16 cellular contexts compared by ENCODE assay signal in genomic region chr12:47768323-47768811, GRCh38. TPM values are rescaled to one million over a fixed set of nuclear protein-coding genes. Genes with fewer than 3 reads are reported as not detected.
DNase-seq lines count a peak whose midpoint lies in the region; ATAC-seq and TF ChIP-seq lines count a peak whose summit lies in the region.
"Had no signal": no experiment of that assay in that cellular context is flagged by ENCODE, and none has a peak within 500 bp of the region (broad histone marks: within the 10 kb centered on the region; RNA-seq: fewer than 3 reads in every experiment).

No MANE protein-coding gene starts in this region.

- no peak overlapping the region for H2BK15ac ChIP-seq in H9 (ENCODE audit: low read depth, low read length)

- H3K18ac ChIP-seq in H9 (ENCODE audit: insufficient read length, low read depth, low read length): no peak overlapping the region

- H3K36me3 ChIP-seq in NT2/D1 (ENCODE audit: insufficient read depth, insufficient read length, low read length) (no peaks in the 10 kb centered on the region), parathyroid adenoma (ENCODE audit: control insufficient read depth, insufficient read depth, low read length) (no peaks in the 10 kb centered on the region), heart right ventricle (no peaks in the 10 kb centered on the region)
- H3K36me3 ChIP-seq: neutrophil had no signal

- no peak overlapping the region for H2BK5ac ChIP-seq in H9 (ENCODE audit: insufficient read length, low read length)

- H3K79me2 ChIP-seq in H9 (ENCODE audit: insufficient read depth, low read length): no peaks in the 10 kb centered on the region
- peaks cover 4% of the 10 kb centered on the region for H3K79me2 ChIP-seq in parathyroid adenoma

- no peak overlapping the region for H3K9ac ChIP-seq in H9 (ENCODE audit: extremely low read depth, insufficient read length, low read length)
- H3K9ac ChIP-seq in NT2/D1 (ENCODE audit: insufficient read length, low read depth): no peak overlapping the region
- H3K9ac ChIP-seq in parathyroid adenoma: no peak overlapping the region

- no peak overlapping the region for H3K27ac Mint-ChIP-seq in H9
- no peak overlapping the region for H3K27ac Mint-ChIP-seq in activated T-helper 17 cell treated with anti-CD3 and anti-CD28 coated beads, Interleukin-2, amount 50 U/mL, for 72 hours
- H3K27ac Mint-ChIP-seq: activated naive CD4-positive, alpha-beta T cell treated with anti-CD3 and anti-CD28 coated beads, Interleukin-2, amount 10 ng/mL, durations not matched to agents 7 days and 5 days; CD4-positive, alpha-beta T cell had no signal

- no peak overlapping the region for H4K5ac ChIP-seq in H9 (ENCODE audit: insufficient read length, low read depth, low read length)

- no peak overlapping the region for H3T11ph ChIP-seq in H9 (ENCODE audit: low read length)

- ATAC-seq in activated T-helper 17 cell treated with anti-CD3 and anti-CD28 coated beads, Interleukin-2, amount 50 U/mL, for 72 hours (replicated peaks): no peak
- no peak for ATAC-seq in heart right ventricle

- H3K23me2 ChIP-seq in H9 (ENCODE audit: insufficient read length, low read depth, low read length, poor library complexity, severe bottlenecking): no peaks in the 10 kb centered on the region

- no peak overlapping the region for H3K14ac ChIP-seq in H9 (ENCODE audit: insufficient read depth, low read length)

- intact Hi-C loops in heart right ventricle (cut with DNase I): loop anchor here in 3 of 10 donors (2.0 to 5.0 kb wide), 2 partner anchors 51 to 52 kb away; no protein-coding TSS in a partner anchor

- no peak overlapping the region for H2AFZ ChIP-seq in H9 (ENCODE audit: low read length)
- H2AFZ ChIP-seq in parathyroid adenoma: no peak overlapping the region

- H3K4me3 Mint-ChIP-seq in H9: no peak overlapping the region
- H3K4me3 Mint-ChIP-seq in activated T-helper 17 cell treated with anti-CD3 and anti-CD28 coated beads, Interleukin-2, amount 50 U/mL, for 72 hours: no peak overlapping the region
- H3K4me3 Mint-ChIP-seq: activated naive CD4-positive, alpha-beta T cell treated with anti-CD3 and anti-CD28 coated beads, Interleukin-2, amount 10 ng/mL, durations not matched to agents 7 days and 5 days; CD4-positive, alpha-beta T cell; central memory CD8-positive, alpha-beta T cell had no signal

- no peak overlapping the region for H2BK12ac ChIP-seq in H9 (ENCODE audit: insufficient read length, low read depth, low read length)

- H3K27me3 ChIP-seq in H9 (ENCODE audit: insufficient read depth, low read length) (no peaks in the 10 kb centered on the region), NT2/D1 (ENCODE audit: insufficient read depth, insufficient read length) (peaks cover 14% of the 10 kb centered on the region), parathyroid adenoma (ENCODE audit: control insufficient read depth, insufficient read depth, low read length) (no peaks in the 10 kb centered on the region), heart right ventricle (no peaks in the 10 kb centered on the region)
- H3K27me3 ChIP-seq: neutrophil had no signal

- H3K9me3 ChIP-seq in H9 (ENCODE audit: control insufficient read depth, low read depth, low read length) (no peaks in the 10 kb centered on the region), NT2/D1 (ENCODE audit: insufficient read depth, low read length) (no peaks in the 10 kb centered on the region), parathyroid adenoma (ENCODE audit: control insufficient read depth, low read length) (no peaks in the 10 kb centered on the region), heart right ventricle (no peaks in the 10 kb centered on the region)
- H3K9me3 ChIP-seq: neutrophil had no signal

- H3K36me3 Mint-ChIP-seq in H9 (ENCODE audit: insufficient read depth in 1 of 3, low read depth in 3 of 3): no peaks in the 10 kb centered on the region; a peak in 1 of 7 replicates
- H3K36me3 Mint-ChIP-seq in activated T-helper 17 cell treated with anti-CD3 and anti-CD28 coated beads, Interleukin-2, amount 50 U/mL, for 72 hours (ENCODE audit: low read depth): no peaks in the 10 kb centered on the region
- H3K36me3 Mint-ChIP-seq: activated naive CD4-positive, alpha-beta T cell treated with anti-CD3 and anti-CD28 coated beads, Interleukin-2, amount 10 ng/mL, durations not matched to agents 7 days and 5 days had no signal

- no peaks in the 10 kb centered on the region for H3K9me3 Mint-ChIP-seq in H9
- no peaks in the 10 kb centered on the region for H3K9me3 Mint-ChIP-seq in activated T-helper 17 cell treated with anti-CD3 and anti-CD28 coated beads, Interleukin-2, amount 50 U/mL, for 72 hours
- H3K9me3 Mint-ChIP-seq: activated naive CD4-positive, alpha-beta T cell treated with anti-CD3 and anti-CD28 coated beads, Interleukin-2, amount 10 ng/mL, durations not matched to agents 7 days and 5 days; CD4-positive, alpha-beta T cell; central memory CD8-positive, alpha-beta T cell had no signal

- peak overlapping the region; percentile 27 for H3K4me2 ChIP-seq in H9 (ENCODE audit: insufficient read depth, insufficient read length, low read length)
- H3K4me2 ChIP-seq in parathyroid adenoma (ENCODE audit: low read length): peak overlapping the region; percentile 42

- no peak for DNase-seq in H9
- DNase-seq in NT2/D1 (ENCODE audit: low read depth, low spot score): peak; percentile 36
- DNase-seq in epithelial cell of prostate (ENCODE audit: low read depth, low spot score): no peak
- no peak for DNase-seq in DMS79 treated with DMSO at 0.1 percent for 48 hours (lab: John Stamatoyannopoulos, UW)
- DNase-seq in COLO668 (lab: John Stamatoyannopoulos, UW; ENCODE audit: unreplicated experiment): no peak
- DNase-seq in heart right ventricle: no peak
- DNase-seq: activated naive CD4-positive, alpha-beta T cell treated with anti-CD3 and anti-CD28 coated beads, Interleukin-2, amount 10 ng/mL, durations not matched to agents 7 days and 5 days; CD4-positive, alpha-beta T cell; NCI-H187; substantia nigra had no signal

- H3K4me1 ChIP-seq in H9 (ENCODE audit: insufficient read depth, low read length): peaks cover 6% of the 10 kb centered on the region
- H3K4me1 ChIP-seq in NT2/D1 (ENCODE audit: insufficient read depth, insufficient read length): peaks cover 17% of the 10 kb centered on the region
- peaks cover 18% of the 10 kb centered on the region for H3K4me1 ChIP-seq in parathyroid adenoma
- H3K4me1 ChIP-seq in heart right ventricle: peaks cover 0 to 55% (median 29%) of the 10 kb centered on the region in 9 donors

- no peak overlapping the region for H4K8ac ChIP-seq in H9 (replicated peaks; ENCODE audit: insufficient read length, low read depth, low read length)

- H3K56ac ChIP-seq in H9 (ENCODE audit: insufficient read length, low read depth, low read length): no peak overlapping the region

- H2BK20ac ChIP-seq in H9 (ENCODE audit: low read depth, low read length, poor library complexity, severe bottlenecking): no peak overlapping the region

- no peak overlapping the region for H3K23ac ChIP-seq in H9 (ENCODE audit: insufficient read length, low read depth, low read length)

- TF ChIP-seq CTCF in H9 (conservative IDR thresholded peaks at IDR 0.05) (no peak), parathyroid adenoma (IDR thresholded peaks at IDR 0.05) (no peak), heart right ventricle (IDR thresholded peaks at IDR 0.05) (no peak)

- WGBS in H9 (ENCODE audit: extremely low coverage, insufficient read length, low lambda C conversion rate): no CpG with 5 or more reads among the region's 2 CpGs
- 41 to 47% methylated on average over 2 of the region's 2 CpGs for WGBS in heart right ventricle, 2 donors

- no peak overlapping the region for H3K4ac ChIP-seq in H9 (ENCODE audit: low read depth, low read length)

- H4K20me1 ChIP-seq in H9 (ENCODE audit: control insufficient read depth, insufficient read depth, insufficient read length): peaks cover 3% of the 10 kb centered on the region

- H2AK5ac ChIP-seq in H9 (ENCODE audit: insufficient read length, low read length): no peak overlapping the region

- peaks cover 18 to 19% of the 10 kb centered on the region in 2 experiments for H3K4me1 Mint-ChIP-seq in H9
- H3K4me1 Mint-ChIP-seq in activated T-helper 17 cell treated with anti-CD3 and anti-CD28 coated beads, Interleukin-2, amount 50 U/mL, for 72 hours: no peaks in the 10 kb centered on the region

- H3K27me3 Mint-ChIP-seq in H9 (ENCODE audit: low read depth): peaks cover 5% of the 10 kb centered on the region; the same call in 1 of the 2 replicates
- H3K27me3 Mint-ChIP-seq in activated T-helper 17 cell treated with anti-CD3 and anti-CD28 coated beads, Interleukin-2, amount 50 U/mL, for 72 hours: no peaks in the 10 kb centered on the region
- H3K27me3 Mint-ChIP-seq: CD4-positive, alpha-beta T cell; central memory CD8-positive, alpha-beta T cell had no signal

- H3K27ac ChIP-seq in H9 (ENCODE audit: insufficient read length, low read depth, low read length): no peak overlapping the region
- peak overlapping the region; percentile 60 for H3K27ac ChIP-seq in epithelial cell of prostate
- peak overlapping the region; percentile 75 for H3K27ac ChIP-seq in parathyroid adenoma
- H3K27ac ChIP-seq in heart right ventricle: peak overlapping the region in 1 of 10 donors; percentile 21
- H3K27ac ChIP-seq: neutrophil had no signal

- no peak overlapping the region for H4K91ac ChIP-seq in H9 (ENCODE audit: insufficient read length, low read depth, low read length)

- H3K79me1 ChIP-seq in H9 (ENCODE audit: insufficient read depth, low read depth, low read length, poor library complexity, severe bottlenecking): no peaks in the 10 kb centered on the region

- H3K4me3 ChIP-seq in NT2/D1 (ENCODE audit: insufficient read length, low read depth) (no peak overlapping the region), parathyroid adenoma (ENCODE audit: low read depth, low read length) (no peak overlapping the region), heart right ventricle (no peak overlapping the region)
- H3K4me3 ChIP-seq: lung had no signal

- H2BK120ac ChIP-seq in H9 (ENCODE audit: low read depth, low read length, poor library complexity, severe bottlenecking): no peak overlapping the region

RNA-seq across cellular contexts. Expression of gene SLC48A1, which starts 4.7 kb away (rescaled TPM):
- total RNA-seq in H9 (2021) (10.6 TPM in 2 replicates), heart right ventricle (10 to 100 TPM; 18.6 to 31.9 (median 22.1) TPM)
- total RNA-seq in activated T-helper 17 cell treated with anti-CD3 and anti-CD28 coated beads, Interleukin-2, amount 50 U/mL, for 72 hours: 1 to 10 TPM; 6.7 to 8.2 TPM
- polyA plus RNA-seq in heart right ventricle: 10 to 100 TPM; 12.6 to 26.2 TPM

RNA-seq across cellular contexts. Expression of gene RAPGEF3, which starts 9.7 kb away (rescaled TPM):
- total RNA-seq in H9 (2021) (5.6 and 7.4 TPM in 2 replicates), heart right ventricle (10 to 100 TPM in 9 of 10 donors, 1 to 10 TPM in 1; 9.5 to 54.9 (median 19.8) TPM)
- total RNA-seq in activated T-helper 17 cell treated with anti-CD3 and anti-CD28 coated beads, Interleukin-2, amount 50 U/mL, for 72 hours: 1 to 10 TPM; 1.4 to 8.4 TPM
- polyA plus RNA-seq in heart right ventricle: 100 to 1,000 TPM in 1 of 2 donors, 10 to 100 TPM in 1; 22.4 to 173 TPM

RNA-seq across cellular contexts. Expression of gene ENDOU, which starts 43.1 kb away (rescaled TPM):
- total RNA-seq in H9 (2021) (not detected in 2 replicates), heart right ventricle (under 1 TPM in 9 of 10 donors, not detected in 1; 0.11 to 0.56 (median 0.31) TPM)
- total RNA-seq in activated T-helper 17 cell treated with anti-CD3 and anti-CD28 coated beads, Interleukin-2, amount 50 U/mL, for 72 hours: under 1 TPM in 1 of 2 donors, not detected in 1; 0.16 TPM
- polyA plus RNA-seq in heart right ventricle: under 1 TPM; 0.26 to 0.29 TPM
- total RNA-seq: CD4-positive, alpha-beta T cell; SK-MEL-5 had no signal

RNA-seq across cellular contexts. Expression of gene HDAC7, which starts 51.3 kb away (rescaled TPM):
- total RNA-seq in H9 (2021): 69.3 and 72.1 TPM in 2 replicates
- 100 to 1,000 TPM; 163 to 471 TPM for total RNA-seq in activated T-helper 17 cell treated with anti-CD3 and anti-CD28 coated beads, Interleukin-2, amount 50 U/mL, for 72 hours
- 10 to 100 TPM; 26.9 to 50.7 (median 38.5) TPM for total RNA-seq in heart right ventricle
- polyA plus RNA-seq in heart right ventricle: 10 to 100 TPM; 40.4 to 75.6 TPM
